8 cellular contexts compared by ENCODE assay signal in the genomic region with DNA sequence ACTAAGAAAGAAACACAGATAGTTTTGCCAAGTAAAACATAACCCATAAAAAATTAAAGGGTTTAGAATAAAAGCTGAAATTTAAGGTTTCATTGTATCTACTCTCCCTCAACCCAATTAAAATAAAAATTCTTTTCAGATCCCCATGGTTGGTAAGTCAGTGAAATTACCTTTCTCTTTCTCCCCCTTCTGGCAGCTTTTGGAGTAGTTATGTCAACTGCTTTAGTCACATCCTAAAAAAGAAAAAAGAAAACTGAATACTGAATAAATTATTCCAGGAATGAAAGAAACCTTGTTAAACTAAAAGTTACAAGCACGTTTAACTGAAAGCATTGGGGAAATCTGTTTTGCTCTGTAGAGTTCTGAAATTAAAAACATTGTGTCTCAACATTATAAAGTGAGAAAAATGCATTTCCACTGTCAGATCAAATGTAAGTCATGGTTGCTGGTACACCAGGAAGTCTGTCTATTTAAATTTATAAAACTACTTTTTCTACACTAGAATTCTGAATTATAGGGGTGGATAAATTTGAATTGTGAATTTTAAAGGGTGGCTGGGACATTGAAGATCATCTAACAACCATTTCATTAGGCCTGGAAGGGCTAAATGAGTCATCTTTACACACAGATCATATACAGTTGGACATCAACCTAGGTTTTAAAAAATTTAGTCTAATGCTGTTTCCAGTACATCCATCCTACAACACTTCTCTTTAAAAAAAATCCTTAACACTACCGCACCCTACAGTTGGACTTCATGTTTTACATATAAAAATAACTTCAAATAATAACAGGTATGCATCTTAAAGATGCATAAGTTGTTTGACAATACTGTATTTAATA. TPM values are rescaled to one million over a fixed set of nuclear protein-coding genes. Genes with fewer than 3 reads are reported as not detected.
DNase-seq lines count a peak whose midpoint lies in the region; ATAC-seq, FAIRE-seq and TF ChIP-seq lines count a peak whose summit lies in the region.

No MANE protein-coding gene starts in this region.

- H2BK20ac ChIP-seq in H1 (ENCODE audit: low read length), result no peak overlapping the region

- H2BK5ac ChIP-seq in H1 (ENCODE audit: low read depth, low read length), result no peak overlapping the region

- H2BK120ac ChIP-seq in H1 (replicated peaks; ENCODE audit: low read depth, low read length), result no peak overlapping the region

- H2AK5ac ChIP-seq in H1 (ENCODE audit: low read depth, low read length), result no peak overlapping the region

- peaks cover 0 to 2% (median 0%) of the 10 kb centered on the region in 4 experiments; a peak in 1 of 7 replicates for H3K4me1 ChIP-seq in H1 (replicated peaks in 1 of 4; ENCODE audit: control insufficient read depth in 3 of 4, insufficient read depth in 4 of 4, low read length in 3 of 4)

- H3K4me2 ChIP-seq in H1 (ENCODE audit: insufficient read depth in 1 of 2, low read depth in 2 of 2, low read length in 2 of 2), result no peak overlapping the region

- peaks cover 2 to 90% (median 45%) of the 10 kb centered on the region in 4 experiments; a peak in 7 of 8 replicates for H3K36me3 ChIP-seq in H1 (ENCODE audit: control insufficient read depth in 2 of 4, insufficient read depth in 4 of 4, low read length in 3 of 4)

- no peak overlapping the region for H3K27ac ChIP-seq in H1 (ENCODE audit: low read depth, low read length)

- no peak for TF ChIP-seq POLR2A in H1 (IDR thresholded peaks at IDR 0.05; ENCODE audit: control extremely low read depth in 1 of 2, low read depth in 2 of 2, low read length in 2 of 2)

- H3K27me3 ChIP-seq in H1 (replicated peaks in 1 of 4; ENCODE audit: control insufficient read depth in 3 of 4, extremely low read depth in 1 of 4, insufficient read depth in 3 of 4, low read length in 3 of 4), result no peaks in the 10 kb centered on the region

- peaks cover 1 to 86% of the 10 kb centered on the region in 2 experiments; a peak in 3 of 4 replicates for H3K79me2 ChIP-seq in H1 (ENCODE audit: control insufficient read depth in 1 of 2, insufficient read depth in 2 of 2, low read length in 2 of 2)

- no peak overlapping the region for H4K8ac ChIP-seq in H1 (ENCODE audit: extremely low read depth, insufficient read depth, low read length)

- H4K20me1 ChIP-seq in H1 (replicated peaks in 1 of 2; ENCODE audit: control insufficient read depth in 1 of 2, insufficient read depth in 2 of 2, low read length in 2 of 2), result peaks cover 5% of the 10 kb centered on the region in 2 experiments

- no peak overlapping the region for H3K4ac ChIP-seq in H1 (replicated peaks; ENCODE audit: insufficient read length, low read depth, low read length)

- no peak overlapping the region for H3K23ac ChIP-seq in H1 (ENCODE audit: insufficient read length)

- no peaks in the 10 kb centered on the region for H3K23me2 ChIP-seq in H1 (ENCODE audit: low read depth, low read length)

- CTCF ChIA-PET in H1 (lab: Charles Lee; ENCODE audit: partially characterized antibody), result interaction anchor here (0.8 to 1.2 kb wide), 4 partner anchors 10 to 55 kb away, joined by 3 to 5 read pairs (median 3); no protein-coding TSS in a partner anchor

- TF ChIP-seq RAD21 in H1 (IDR thresholded peaks at IDR 0.05 in 1 of 2, conservative IDR thresholded peaks at IDR 0.05 in 1 of 2; ENCODE audit: low read depth in 2 of 2, low read length in 2 of 2), result 0 out of 4 replicates have a peak, but pooled peaks of 1 of the 2 experiments have one; percentile 4

- no peaks in the 10 kb centered on the region; the same call in 1 of the 2 replicates for H3K79me1 ChIP-seq in H1 (ENCODE audit: low read depth, low read length)

- ATAC-seq in GM21576 (IDR thresholded peaks at IDR 0.05; ENCODE audit: unreplicated experiment), result no peak

- no peak overlapping the region for H4K5ac ChIP-seq in H1 (ENCODE audit: insufficient read length, low read depth, low read length)

- H2BK12ac ChIP-seq in H1 (ENCODE audit: low read depth, low read length), result no peak overlapping the region

- no peak overlapping the region for H3K9ac ChIP-seq in H1 (replicated peaks in 1 of 4; ENCODE audit: extremely low read depth in 1 of 4, low read depth in 3 of 4, low read length in 3 of 4)

- peak; percentile 7 for DNase-seq in SKM-1 treated with dmso at 0.1 percent for 144 hours (lab: John Stamatoyannopoulos, UW; ENCODE audit: unreplicated experiment)
- DNase-seq in SKM-1 (lab: John Stamatoyannopoulos, UW; ENCODE audit: unreplicated experiment), result no peak
- peak; percentile 20 for DNase-seq in OCI-M1 (lab: John Stamatoyannopoulos, UW)
- DNase-seq in H1 (ENCODE audit: low read depth in 1 of 2, low spot score in 2 of 2), result no peak
- DNase-seq in retinal pigment epithelial cell (ENCODE audit: low read depth), result no peak
- no peak for DNase-seq in UCSD-AML1 (lab: John Stamatoyannopoulos, UW; ENCODE audit: unreplicated experiment)
- DNase-seq in NCI-H446 treated with DMSO at 0.1 percent for 48 hours (lab: John Stamatoyannopoulos, UW), result no peak

- TF ChIP-seq EP300 in H1 (IDR thresholded peaks at IDR 0.05; ENCODE audit: borderline replicate concordance in 1 of 2, low read depth in 2 of 2, low read length in 2 of 2), result no peak

- POLR2A ChIA-PET in H1 (lab: Charles Lee; ENCODE audit: partially characterized antibody), result interaction anchor here (0.9 kb wide), 1 partner anchor 25 kb away, joined by 3 read pairs; the partner anchor contains the start of gene PSIP1

- H3K9me3 ChIP-seq in H1 (ENCODE audit: insufficient read depth in 2 of 2, low read depth in 1 of 2, low read length in 1 of 2), result no peaks in the 10 kb centered on the region

- H2BK15ac ChIP-seq in H1 (ENCODE audit: low read length), result no peak overlapping the region

- WGBS in H1 (ENCODE audit: extremely low coverage in 1 of 2, insufficient coverage in 1 of 2, insufficient read length in 1 of 2, insufficient replicate concordance in 2 of 2, low coverage in 1 of 2, low lambda C conversion rate in 2 of 2, missing lambda C conversion rate in 1 of 2), 2 experiments, result 86 to 100% methylated on average over 1 to 2 of the region's 2 CpGs

- H4K91ac ChIP-seq in H1 (replicated peaks; ENCODE audit: insufficient read length, low read length), result no peak overlapping the region

- no peak overlapping the region for H2AFZ ChIP-seq in H1 (ENCODE audit: low read length)

- no peak overlapping the region for H3K18ac ChIP-seq in H1 (ENCODE audit: extremely low read depth, low read length)

- TF ChIP-seq CTCF in H1 (IDR thresholded peaks at IDR 0.05; ENCODE audit: control extremely low read depth in 1 of 3, insufficient read depth in 1 of 3, low read depth in 1 of 3, low read length in 3 of 3) (peak in 1 of 3 experiments; percentile 29; a peak in 1 of 4 replicates), retinal pigment epithelial cell (conservative IDR thresholded peaks at IDR 0.05; ENCODE audit: low read depth, low read length) (peak; percentile 67)

- H3K4me3 ChIP-seq in H1 (ENCODE audit: extremely low read depth in 1 of 4, insufficient read depth in 2 of 4, low read depth in 3 of 4, low read length in 4 of 4), result no peak overlapping the region
- no peak overlapping the region for H3K4me3 ChIP-seq in retinal pigment epithelial cell (ENCODE audit: low read length)

- peak; percentile 60 for FAIRE-seq in H1 (lab: Jason Lieb, UNC)

- H3K56ac ChIP-seq in H1 (replicated peaks; ENCODE audit: insufficient read length, low read depth, low read length), result no peak overlapping the region

- no peak overlapping the region for H3K14ac ChIP-seq in H1 (ENCODE audit: insufficient read length)

TF ChIP-seq in H1, 55 proteins besides CTCF, POLR2A, EP300 and RAD21:
- TF ChIP-seq TAF1 (IDR thresholded peaks at IDR 0.05; ENCODE audit: low read depth, low read length), result no peak
- no peak for TF ChIP-seq EGR1 (IDR thresholded peaks at IDR 0.05; ENCODE audit: borderline replicate concordance, low read depth, low read length)
- TF ChIP-seq RBBP5 (IDR thresholded peaks at IDR 0.05; ENCODE audit: borderline replicate concordance, low read depth, low read length), result no peak
- no peak for TF ChIP-seq ATF2 (IDR thresholded peaks at IDR 0.05; ENCODE audit: low read length)
- no peak for TF ChIP-seq EZH2 (IDR thresholded peaks at IDR 0.05; ENCODE audit: low read depth, low read length, severe bottlenecking)

RNA-seq across cellular contexts. Expression of gene PSIP1, which starts 24.7 kb away (rescaled TPM):
- 368 and 387 TPM in 2 replicates for total RNA-seq in H1 (2021; fragmentation: NEBNext Ultra II Directional; extraction: Animal tissue kit (Norgen Biotek cat#: 25700))
- polyA plus RNA-seq in H1 (2011; rRNA removed), result 31.6 and 63.3 TPM in 2 replicates
- 157 TPM for polyA plus RNA-seq in H1 (2011; cell fraction: cytosol; rRNA removed)
- polyA plus RNA-seq in H1 (2011; cell fraction: nucleus; rRNA removed), result 89.6 TPM
- polyA plus RNA-seq in H1 (2012, experiment 1 of 2), result 236 to 429 TPM (median 255 TPM) in 4 replicates
- 73.9 TPM for polyA plus RNA-seq in H1 (2012, experiment 2 of 2)
- 444 TPM for polyA plus RNA-seq in H1 (2013, experiment 1 of 2)
- polyA plus RNA-seq in H1 (2013, experiment 2 of 2), result 435 TPM
- 45.3 and 46.2 TPM in 2 replicates for polyA minus RNA-seq in H1 (2011; rRNA and poly(A)+ RNA removed)
- 143 TPM for polyA minus RNA-seq in H1 (2011; cell fraction: cytosol; rRNA and poly(A)+ RNA removed)
- 239 TPM for polyA minus RNA-seq in H1 (2011; cell fraction: nucleus; rRNA and poly(A)+ RNA removed)

Comparison
In these comparisons a context has a peak if more than half of its experiments do, and no peak if none do; other contexts are left out.
1. DNase-seq: peak in SKM-1 treated with dmso at 0.1 percent for 144 hours (single experiment) and OCI-M1 (single experiment); none in SKM-1 (single experiment), H1 (0 of 2), retinal pigment epithelial cell (single experiment), UCSD-AML1 (single experiment) and NCI-H446 treated with DMSO at 0.1 percent for 48 hours (single experiment).